1 cellular context compared by ENCODE assay signal in the genomic region with DNA sequence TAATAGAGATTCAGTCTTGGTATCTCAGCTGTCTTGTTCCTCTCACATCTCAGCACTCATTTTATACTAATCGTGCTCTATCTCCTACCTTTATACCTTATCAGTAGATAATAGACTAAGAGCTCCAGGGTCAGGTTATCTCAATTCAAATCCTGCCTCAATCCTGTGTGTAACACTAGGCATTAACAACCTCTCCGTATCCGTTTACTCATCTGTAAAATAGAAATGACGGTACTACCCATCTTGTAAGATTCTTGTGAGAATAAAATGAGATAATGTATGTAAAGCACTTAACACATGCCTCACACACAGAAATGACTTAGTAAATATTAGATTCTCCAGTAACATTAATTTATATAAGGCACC.
TF ChIP-seq lines count a peak whose summit lies in the region.

No MANE protein-coding gene starts in this region.

TF ChIP-seq in HEK293T, 16 proteins besides CTCF, POLR2A, EP300 and RAD21 (continued from another document):
- no peak for TF ChIP-seq FOXM1 (IDR thresholded peaks at IDR 0.05; ENCODE audit: borderline replicate concordance)
TF ChIP-seq in HEK293T: peak in this region for 0.
